Comparison of ENCODE assay signal across 8 cellular contexts in the genomic region with DNA sequence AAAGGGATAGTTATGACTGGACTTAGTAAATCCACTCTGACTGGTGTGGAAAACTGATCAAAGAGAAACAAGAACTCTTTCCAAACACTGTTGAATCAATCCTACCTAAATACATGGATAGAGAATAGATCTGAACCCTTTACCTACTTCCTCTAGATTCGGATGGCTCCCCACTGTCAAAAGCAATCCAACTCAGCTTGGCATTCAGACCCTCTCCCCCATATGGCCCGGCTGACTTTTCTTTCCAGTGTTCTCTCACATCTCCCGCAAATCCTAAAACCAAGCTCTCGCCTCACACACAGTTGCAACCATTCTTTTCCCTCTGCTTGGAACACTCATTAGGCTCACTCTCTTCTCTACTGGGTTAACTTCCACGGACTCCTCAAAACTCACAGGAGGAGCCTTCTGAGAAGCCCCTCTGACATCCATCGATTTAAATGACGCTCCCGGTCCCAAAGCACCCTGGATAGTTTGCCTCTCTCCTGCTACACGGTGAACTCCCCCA. TPM values are rescaled to one million over a fixed set of nuclear protein-coding genes. Genes with fewer than 3 reads are reported as not detected.
A peak's percentile ranks its signal among the peaks of the same experiment; 100 is the strongest.
DNase-seq lines count a peak whose midpoint lies in the region; ATAC-seq, FAIRE-seq and TF ChIP-seq lines count a peak whose summit lies in the region.

No MANE protein-coding gene starts in this region.

- peak overlapping the region; percentile 89 for H3K4me2 ChIP-seq in K562 (ENCODE audit: insufficient read depth, low read length)

- H4K20me1 ChIP-seq in K562 (replicated peaks; ENCODE audit: control insufficient read depth, insufficient read depth, low read length) = no peaks in the 10 kb centered on the region

- no peaks in the 10 kb centered on the region for H3K27me3 ChIP-seq in CD4-positive, alpha-beta T cell (ENCODE audit: control insufficient read depth, insufficient read depth, low read length)
- H3K27me3 ChIP-seq in K562 (ENCODE audit: control insufficient read depth in 2 of 2, insufficient read depth in 2 of 2, low read length in 2 of 2) = no peaks in the 10 kb centered on the region

- no peak for TF ChIP-seq CTCF in CD4-positive, alpha-beta T cell (IDR thresholded peaks at IDR 0.05)
- no peak for TF ChIP-seq CTCF in K562 (IDR thresholded peaks at IDR 0.05 in 2 of 3, conservative IDR thresholded peaks at IDR 0.05 in 1 of 3; ENCODE audit: insufficient read depth in 2 of 3, low read depth in 1 of 3, low read length in 3 of 3)

- no peaks in the 10 kb centered on the region for H3K36me3 ChIP-seq in K562 (ENCODE audit: control insufficient read depth, insufficient read depth, low read length)

- CTCF ChIA-PET in CD4-positive, alpha-beta T cell (lab: Charles Lee) = interaction anchor here (0.5 to 2.9 kb wide), 11 partner anchors 19 to 700 kb away, joined by 3 to 14 read pairs (median 6); no protein-coding TSS in a partner anchor
- CTCF ChIA-PET in K562 (lab: Yijun Ruan, JAX; ENCODE audit: low intra/inter-chr PET ratio) = no interaction called here

- H3K4me3 ChIP-seq in K562 = peak overlapping the region; percentile 72

- no peaks in the 10 kb centered on the region for H3K36me3 Mint-ChIP-seq in CD4-positive, alpha-beta T cell (ENCODE audit: low read depth)

- intact Hi-C loops in CD4-positive, alpha-beta T cell (cut with DNase I, micrococcal nuclease) = loop anchor here (1.0 to 10.0 kb wide), 4 partner anchors 19 to 950 kb away; a partner anchor contains a TSS
- intact Hi-C loops in K562 (cut with micrococcal nuclease) = no loop called here

- no peak for FAIRE-seq in K562 (lab: Jason Lieb, UNC)

- no peaks in the 10 kb centered on the region for H3K9me1 ChIP-seq in K562 (ENCODE audit: control insufficient read depth, insufficient read depth, low read length)

- no peaks in the 10 kb centered on the region for H3K9me3 Mint-ChIP-seq in CD4-positive, alpha-beta T cell

- peaks cover 7% of the 10 kb centered on the region for H3K4me1 Mint-ChIP-seq in CD4-positive, alpha-beta T cell (ENCODE audit: low read depth)

- no TSS peak for BruUV-seq in K562 (replicated peaks; lab: Mats Ljungman, UMichigan)

- H3K4me1 ChIP-seq in K562 (replicated peaks in 1 of 2; ENCODE audit: control insufficient read depth in 2 of 2, insufficient read depth in 2 of 2, low read length in 2 of 2) = no peaks in the 10 kb centered on the region; a peak in 1 of 5 replicates

- peak overlapping the region; percentile 78 to 90 for H3K9ac ChIP-seq in K562 (ENCODE audit: insufficient read depth in 1 of 2, low read depth in 2 of 2, low read length in 2 of 2)

- in situ Hi-C loops in K562 (cut with MboI) = no loop called here
- in situ Hi-C loops in G401 (cut with HindIII; ENCODE audit: low sequenced_read_pairs) = no loop called here

- TF ChIP-seq POLR2A in K562 (conservative IDR thresholded peaks at IDR 0.05) = no peak

- POLR2A ChIA-PET in CD4-positive, alpha-beta T cell (lab: Charles Lee) = interaction anchor here (0.8 to 5.0 kb wide), 23 partner anchors 9 to 1632 kb away, joined by 3 to 77 read pairs (median 6); a partner anchor contains a TSS
- POLR2A ChIA-PET in K562 (lab: Yijun Ruan, JAX) = interaction anchor here (0.6 kb wide), 2 partner anchors 317 to 469 kb away, joined by 3 read pairs; no protein-coding TSS in a partner anchor

- no peak overlapping the region for H3K27ac Mint-ChIP-seq in CD4-positive, alpha-beta T cell

- H3K4me3 Mint-ChIP-seq in CD4-positive, alpha-beta T cell = no peak overlapping the region

- H3K9me3 ChIP-seq in CD4-positive, alpha-beta T cell (ENCODE audit: control insufficient read depth, low read length) = no peaks in the 10 kb centered on the region
- H3K9me3 ChIP-seq in K562 (replicated peaks; ENCODE audit: control insufficient read depth, insufficient read depth, low read depth, low read length) = no peaks in the 10 kb centered on the region

- DNase-seq in CD4-positive, alpha-beta T cell = no peak
- DNase-seq in K562 (ENCODE audit: extremely low read depth in 1 of 4, low spot score in 3 of 4) (peak in 1 of 4 experiments; percentile 5), lung microvascular endothelial cell (ENCODE audit: low read depth in 2 of 2) (peak; percentile 5 to 6), SW 1271 (lab: John Stamatoyannopoulos, UW) (no peak), G401 (ENCODE audit: low spot score) (no peak)
- DNase-seq in stimulated activated CD4-positive, alpha-beta T cell treated with anti-CD3 and anti-CD28 coated beads, Interleukin-4, amount 100 ng/mL, for 4 hours = no peak

- H3K27ac ChIP-seq in CD4-positive, alpha-beta T cell (ENCODE audit: low read depth, low read length) = peak overlapping the region; percentile 93
- H3K27ac ChIP-seq in K562 (ENCODE audit: extremely low read depth, low read depth, low read length) = peak overlapping the region; percentile 77

- no peak for TF ChIP-seq RAD21 in K562 (CRISPR knock-in tag; conservative IDR thresholded peaks at IDR 0.05 in 1 of 2, IDR thresholded peaks at IDR 0.05 in 1 of 2)

- TF ChIP-seq EP300 in K562 (IDR thresholded peaks at IDR 0.05; ENCODE audit: low read length) = no peak

- H2AFZ ChIP-seq in K562 (ENCODE audit: low read depth, low read length) = peak overlapping the region; percentile 93

- peaks cover 16% of the 10 kb centered on the region for H3K27me3 Mint-ChIP-seq in CD4-positive, alpha-beta T cell

- 5% methylated on average over 7 of the region's 9 CpGs for WGBS in K562 (ENCODE audit: insufficient coverage, low coverage, missing lambda C conversion rate)

- H3K79me2 ChIP-seq in K562 (ENCODE audit: control insufficient read depth, insufficient read depth, low read length) = peaks cover 18% of the 10 kb centered on the region; the same call in 1 of the 3 replicates

- ATAC-seq in CD4-positive, alpha-beta T cell (ENCODE audit: poor library complexity) = peak; percentile 0
- ATAC-seq in HG03064 (IDR thresholded peaks at IDR 0.05; ENCODE audit: low read depth, unreplicated experiment) (peak; percentile 1), K562 (peak; percentile 25), HG02763 (IDR thresholded peaks at IDR 0.05; ENCODE audit: unreplicated experiment) (no peak)

TF ChIP-seq in K562, 482 proteins besides CTCF, POLR2A, EP300 and RAD21 (continues in another document):
- no peak for TF ChIP-seq ZNF76 (CRISPR knock-in tag; IDR thresholded peaks at IDR 0.05; ENCODE audit: borderline replicate concordance)
- TF ChIP-seq STAT5B (CRISPR knock-in tag; IDR thresholded peaks at IDR 0.05) = no peak
- no peak for TF ChIP-seq LARP7 (IDR thresholded peaks at IDR 0.05)
- TF ChIP-seq, protein P1, sequence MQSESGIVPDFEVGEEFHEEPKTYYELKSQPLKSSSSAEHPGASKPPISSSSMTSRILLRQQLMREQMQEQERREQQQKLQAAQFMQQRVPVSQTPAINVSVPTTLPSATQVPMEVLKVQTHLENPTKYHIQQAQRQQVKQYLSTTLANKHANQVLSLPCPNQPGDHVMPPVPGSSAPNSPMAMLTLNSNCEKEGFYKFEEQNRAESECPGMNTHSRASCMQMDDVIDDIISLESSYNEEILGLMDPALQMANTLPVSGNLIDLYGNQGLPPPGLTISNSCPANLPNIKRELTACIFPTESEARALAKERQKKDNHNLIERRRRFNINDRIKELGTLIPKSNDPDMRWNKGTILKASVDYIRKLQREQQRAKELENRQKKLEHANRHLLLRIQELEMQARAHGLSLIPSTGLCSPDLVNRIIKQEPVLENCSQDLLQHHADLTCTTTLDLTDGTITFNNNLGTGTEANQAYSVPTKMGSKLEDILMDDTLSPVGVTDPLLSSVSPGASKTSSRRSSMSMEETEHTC (IDR thresholded peaks at IDR 0.05) = no peak
- TF ChIP-seq ELF2 (CRISPR knock-in tag; IDR thresholded peaks at IDR 0.05) = no peak

RNA-seq across cellular contexts. Expression of a gene that starts 0.6 kb away (rescaled TPM):
- 10 to 100 TPM; 13.9 to 15.8 TPM for total RNA-seq in CD4-positive, alpha-beta T cell
- total RNA-seq in K562 (2011; cell fraction: chromatin; rRNA removed; ENCODE audit: low replicate concordance) = 9.5 and 38.6 TPM in 2 replicates
- 5.3 and 8.0 TPM in 2 replicates for total RNA-seq in K562 (2011; cell fraction: nucleolus; rRNA removed)
- 12.2 and 21.6 TPM in 2 replicates for total RNA-seq in K562 (2011; cell fraction: nucleoplasm; rRNA removed)
- total RNA-seq in K562 (2014; rRNA removed) (3.3 and 5.0 TPM in 2 replicates), K562 (2014; rRNA removed; fragmentation: Illumina TruSeq; extraction: Trizol) (11.4 and 13.3 TPM in 2 replicates), K562 (2015; rRNA removed; fragmentation: Illumina TruSeq; extraction: Trizol) (7.5 and 8.1 TPM in 2 replicates), K562 (2021) (8.0 and 10.6 TPM in 2 replicates), lung microvascular endothelial cell (2.2 and 3.0 TPM in 2 replicates)
- polyA plus RNA-seq in K562 (2011; rRNA removed) (6.0 and 6.4 TPM in 2 replicates), K562 (2014; fragmentation: Illumina TruSeq; extraction: Trizol) (4.9 and 5.7 TPM in 2 replicates), K562 (2014; fragmentation: Nextera tagmentation; extraction: Ambion mirVana) (1 to 10 TPM; 2.4 to 3.5 TPM), K562 (2014; rRNA removed) (4.3 and 5.8 TPM in 2 replicates)
- polyA plus RNA-seq in K562 (2011; cell fraction: cytosol; rRNA removed) = 1.2 and 2.1 TPM in 2 replicates
- polyA plus RNA-seq in K562 (2011; cell fraction: nucleus; rRNA removed) = 7.0 and 8.3 TPM in 2 replicates
- 3.3 TPM in 2 replicates for polyA plus RNA-seq in K562 (2012)
- 13.9 and 15.9 TPM in 2 replicates for polyA minus RNA-seq in K562 (2011; rRNA and poly(A)+ RNA removed)
- 3.9 and 8.5 TPM in 2 replicates for polyA minus RNA-seq in K562 (2011; cell fraction: cytosol; rRNA and poly(A)+ RNA removed)
- polyA minus RNA-seq in K562 (2011; cell fraction: nucleus; rRNA and poly(A)+ RNA removed) = 16.7 and 25.0 TPM in 2 replicates
- 19.8 and 41.7 TPM in 2 replicates for total RNA-seq in G401 (2014; rRNA removed; shearing (Covaris generic))

RNA-seq across cellular contexts. Expression of a gene that starts 18.0 kb away (rescaled TPM):
- total RNA-seq in CD4-positive, alpha-beta T cell = 10 to 100 TPM; 28.8 to 37.3 TPM
- not detected in 2 replicates for total RNA-seq in K562 (2011; cell fraction: chromatin; rRNA removed; ENCODE audit: low replicate concordance)
- total RNA-seq in K562 (2011; cell fraction: nucleolus; rRNA removed) = not detected in 2 replicates
- total RNA-seq in K562 (2011; cell fraction: nucleoplasm; rRNA removed) = not detected in 2 replicates
- not detected in 2 replicates for total RNA-seq in K562 (2014; rRNA removed)
- not detected in 2 replicates for total RNA-seq in K562 (2014; rRNA removed; fragmentation: Illumina TruSeq; extraction: Trizol)
- not detected in 2 replicates for total RNA-seq in K562 (2015; rRNA removed; fragmentation: Illumina TruSeq; extraction: Trizol)
- 0.18 TPM in 1 of 2 replicates, not detected in the other for total RNA-seq in K562 (2021)
- polyA plus RNA-seq in K562 (2011; rRNA removed) = not detected in 2 replicates
- polyA plus RNA-seq in K562 (2011; cell fraction: cytosol; rRNA removed) = not detected in 2 replicates
- not detected in 2 replicates for polyA plus RNA-seq in K562 (2011; cell fraction: nucleus; rRNA removed)
- polyA plus RNA-seq in K562 (2012) = not detected in 2 replicates
- polyA plus RNA-seq in K562 (2014; fragmentation: Illumina TruSeq; extraction: Trizol) = not detected in 2 replicates
- not detected for polyA plus RNA-seq in K562 (2014; fragmentation: Nextera tagmentation; extraction: Ambion mirVana)
- not detected in 2 replicates for polyA plus RNA-seq in K562 (2014; rRNA removed)
- not detected in 2 replicates for polyA minus RNA-seq in K562 (2011; rRNA and poly(A)+ RNA removed)
- not detected in 2 replicates for polyA minus RNA-seq in K562 (2011; cell fraction: cytosol; rRNA and poly(A)+ RNA removed)
- not detected in 2 replicates for polyA minus RNA-seq in K562 (2011; cell fraction: nucleus; rRNA and poly(A)+ RNA removed)
- total RNA-seq in lung microvascular endothelial cell = not detected in 2 replicates
- total RNA-seq in G401 (2014; rRNA removed; shearing (Covaris generic)) = not detected in 2 replicates

Comparison
In these comparisons a context has a peak if more than half of its experiments do, and no peak if none do; other contexts are left out.
1. DNase-seq: peak in lung microvascular endothelial cell (2 of 2); none in CD4-positive, alpha-beta T cell (0 of 10), SW 1271 (0 of 2), G401 (single experiment) and stimulated activated CD4-positive, alpha-beta T cell treated with anti-CD3 and anti-CD28 coated beads, Interleukin-4, amount 100 ng/mL, for 4 hours (0 of 2).
2. RNA of a gene that starts 18.0 kb away (total RNA-seq): 28.8 to 37.3 TPM in CD4-positive, alpha-beta T cell; 0.18 TPM in K562, not detected in lung microvascular endothelial cell and not detected in G401; every median in the first group is over 10 times any median in the second.